Comparison of ENCODE assay signal across 19 cellular contexts in the genomic region with DNA sequence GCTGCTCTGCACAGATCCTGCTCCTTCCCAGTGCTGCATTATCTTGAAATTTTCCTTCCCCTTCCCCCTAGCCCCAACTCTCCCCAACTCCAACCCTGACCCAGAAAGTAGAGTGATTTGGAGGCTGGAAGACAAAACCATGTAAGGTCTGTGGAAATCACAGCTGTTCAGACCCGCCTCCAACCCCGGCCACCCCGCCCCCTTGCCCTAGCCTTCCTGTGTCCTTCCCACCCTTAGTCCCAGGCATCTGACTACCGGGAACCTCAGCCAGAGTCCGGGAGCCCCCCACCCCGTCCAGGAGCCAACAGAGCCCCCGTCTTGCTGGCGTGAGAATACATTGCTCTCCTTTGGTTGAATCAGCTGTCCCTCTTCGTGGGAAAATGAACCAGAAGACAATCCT. TPM values are rescaled to one million over a fixed set of nuclear protein-coding genes. Genes with fewer than 3 reads are reported as not detected.
DNase-seq lines count a peak whose midpoint lies in the region; ATAC-seq and TF ChIP-seq lines count a peak whose summit lies in the region.
"Had no signal": no experiment of that assay in that cellular context is flagged by ENCODE, and none has a peak within 500 bp of the region (broad histone marks: within the 10 kb centered on the region; RNA-seq: fewer than 3 reads in every experiment).

A gene with protein sequence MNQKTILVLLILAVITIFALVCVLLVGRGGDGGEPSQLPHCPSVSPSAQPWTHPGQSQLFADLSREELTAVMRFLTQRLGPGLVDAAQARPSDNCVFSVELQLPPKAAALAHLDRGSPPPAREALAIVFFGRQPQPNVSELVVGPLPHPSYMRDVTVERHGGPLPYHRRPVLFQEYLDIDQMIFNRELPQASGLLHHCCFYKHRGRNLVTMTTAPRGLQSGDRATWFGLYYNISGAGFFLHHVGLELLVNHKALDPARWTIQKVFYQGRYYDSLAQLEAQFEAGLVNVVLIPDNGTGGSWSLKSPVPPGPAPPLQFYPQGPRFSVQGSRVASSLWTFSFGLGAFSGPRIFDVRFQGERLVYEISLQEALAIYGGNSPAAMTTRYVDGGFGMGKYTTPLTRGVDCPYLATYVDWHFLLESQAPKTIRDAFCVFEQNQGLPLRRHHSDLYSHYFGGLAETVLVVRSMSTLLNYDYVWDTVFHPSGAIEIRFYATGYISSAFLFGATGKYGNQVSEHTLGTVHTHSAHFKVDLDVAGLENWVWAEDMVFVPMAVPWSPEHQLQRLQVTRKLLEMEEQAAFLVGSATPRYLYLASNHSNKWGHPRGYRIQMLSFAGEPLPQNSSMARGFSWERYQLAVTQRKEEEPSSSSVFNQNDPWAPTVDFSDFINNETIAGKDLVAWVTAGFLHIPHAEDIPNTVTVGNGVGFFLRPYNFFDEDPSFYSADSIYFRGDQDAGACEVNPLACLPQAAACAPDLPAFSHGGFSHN (plus strand): TSS at position 236 of the 400 bp plus-strand sequence. CDS start 145 bp downstream, at position 381.

- H3K36me3 ChIP-seq in HEK293 (ENCODE audit: control insufficient read depth in 2 of 2, insufficient read depth in 1 of 2, low read length in 2 of 2) (peaks cover 0 to 7% of the 10 kb centered on the region in 2 experiments; a peak in 2 of 3 replicates), mucosa of stomach (ENCODE audit: control insufficient read depth, insufficient read depth, low read length) (no peaks in the 10 kb centered on the region), stomach smooth muscle (ENCODE audit: control insufficient read depth in 2 of 2, insufficient read depth in 2 of 2, low read length in 2 of 2) (peaks cover 8 to 11% of the 10 kb centered on the region in 2 donors), endodermal cell (ENCODE audit: control insufficient read depth, insufficient read depth, low read length) (no peaks in the 10 kb centered on the region)

- TF ChIP-seq CTCF in HEK293 (tag by site-specific recombination; IDR thresholded peaks at IDR 0.05) (no peak), mesothelial cell of epicardium (IDR thresholded peaks at IDR 0.05; ENCODE audit: unreplicated experiment) (no peak), endodermal cell (conservative IDR thresholded peaks at IDR 0.05) (no peak), foreskin keratinocyte (conservative IDR thresholded peaks at IDR 0.05) (no peak)

- H3K9me3 ChIP-seq in HEK293 (ENCODE audit: control insufficient read depth, insufficient read depth, low read depth, low read length) (no peaks in the 10 kb centered on the region), mucosa of stomach (ENCODE audit: control insufficient read depth, low read length) (no peaks in the 10 kb centered on the region), stomach smooth muscle (ENCODE audit: control insufficient read depth in 2 of 2, low read length in 2 of 2) (no peaks in the 10 kb centered on the region), endodermal cell (ENCODE audit: control insufficient read depth, low read length) (no peaks in the 10 kb centered on the region)

- ATAC-seq in Right ventricle myocardium inferior (peak; percentile 41), foreskin keratinocyte (no peak), GM18909 (IDR thresholded peaks at IDR 0.05; ENCODE audit: poor library complexity, unreplicated experiment) (no peak)
- ATAC-seq: left lobe of liver had no signal

- H3K36me3 Mint-ChIP-seq in mesothelial cell of epicardium (no peaks in the 10 kb centered on the region), endodermal cell (ENCODE audit: low read depth) (peaks cover 2% of the 10 kb centered on the region)
- H3K36me3 Mint-ChIP-seq: IgD-negative memory B cell had no signal

- 78 to 100% methylated on average over 1 to 9 of the region's 9 CpGs for WGBS in endodermal cell (ENCODE audit: insufficient coverage in 1 of 2, insufficient read length in 1 of 2), 2 experiments

- POLR2A ChIA-PET in HEK293 (lab: Yijun Ruan, JAX): interaction anchor here (0.7 to 0.9 kb wide), 2 partner anchors 11 to 147 kb away, joined by 3 to 6 read pairs; a partner anchor contains a TSS

- intact Hi-C loops in Right ventricle myocardium inferior (cut with DNase I): no loop called here

- CTCF ChIA-PET in HEK293 (lab: Yijun Ruan, JAX): no interaction called here

- no peaks in the 10 kb centered on the region for H3K4me1 ChIP-seq in HEK293 (ENCODE audit: control insufficient read depth, insufficient read depth, low read length)
- peaks cover 14% of the 10 kb centered on the region for H3K4me1 ChIP-seq in mucosa of stomach (ENCODE audit: control insufficient read depth, insufficient read depth, low read length)
- peaks cover 42% of the 10 kb centered on the region for H3K4me1 ChIP-seq in stomach smooth muscle (ENCODE audit: control insufficient read depth, insufficient read depth, low read length)
- H3K4me1 ChIP-seq in endodermal cell (ENCODE audit: control insufficient read depth, insufficient read depth, low read length): no peaks in the 10 kb centered on the region
- no peaks in the 10 kb centered on the region for H3K4me1 ChIP-seq in foreskin keratinocyte

- H3K27me3 Mint-ChIP-seq in mesothelial cell of epicardium (ENCODE audit: low read depth) (peaks cover 5% of the 10 kb centered on the region), endodermal cell (ENCODE audit: insufficient read depth) (no peaks in the 10 kb centered on the region)
- H3K27me3 Mint-ChIP-seq: IgD-negative memory B cell had no signal

- H3K27ac ChIP-seq in HEK293 (ENCODE audit: extremely low read depth, low read depth, low read length) (no peak within 1 kb of the TSS), stomach smooth muscle (ENCODE audit: low read length) (peak within 1 kb of the TSS; percentile 98), endodermal cell (ENCODE audit: low read depth, low read length) (no peak within 1 kb of the TSS), foreskin keratinocyte (no peak within 1 kb of the TSS)
- H3K27ac ChIP-seq: hepatocyte, SK-N-MC had no signal

- no peak for DNase-seq in Right ventricle myocardium inferior (ENCODE audit: missing footprints)
- no peak for DNase-seq in mesothelial cell of epicardium (ENCODE audit: low spot score in 2 of 2, unreplicated experiment in 2 of 2)
- no peak for DNase-seq in endodermal cell
- no peak for DNase-seq in foreskin keratinocyte
- DNase-seq: activated naive CD4-positive, alpha-beta T cell; Calu3; central memory CD4-positive, alpha-beta T cell; NCI-H1105 treated with DMSO at 0.1 percent for 48 hours; stimulated activated CD4-positive, alpha-beta T cell treated with anti-CD3 and anti-CD28 coated beads, Interleukin-4, amount 100 ng/mL, for 4 hours; stimulated activated naive CD4-positive, alpha-beta T cell had no signal

- H3K27me3 ChIP-seq in mucosa of stomach (ENCODE audit: control insufficient read depth, insufficient read depth, low read length): peaks cover 10% of the 10 kb centered on the region
- no peaks in the 10 kb centered on the region for H3K27me3 ChIP-seq in stomach smooth muscle (ENCODE audit: control insufficient read depth in 1 of 2, insufficient read depth in 2 of 2, low read length in 2 of 2)
- no peaks in the 10 kb centered on the region for H3K27me3 ChIP-seq in endodermal cell (ENCODE audit: control insufficient read depth, insufficient read depth, low read length, poor library complexity, severe bottlenecking)
- H3K27me3 ChIP-seq in foreskin keratinocyte: peaks cover 2% of the 10 kb centered on the region

- no peaks in the 10 kb centered on the region for H3K4me1 Mint-ChIP-seq in mesothelial cell of epicardium
- H3K4me1 Mint-ChIP-seq in endodermal cell: peaks cover 1% of the 10 kb centered on the region

- H3K4me3 ChIP-seq in HEK293 (ENCODE audit: low read depth, low read length) (no peak within 1 kb of the TSS), mucosa of stomach (ENCODE audit: low read length) (no peak within 1 kb of the TSS), stomach smooth muscle (ENCODE audit: low read length in 2 of 2) (peak within 1 kb of the TSS; percentile 89 to 93), endodermal cell (ENCODE audit: low read length) (no peak within 1 kb of the TSS)
- H3K4me3 ChIP-seq: hepatocyte, SK-N-MC had no signal

- peak within 1 kb of the TSS; percentile 55 for H3K9ac ChIP-seq in mucosa of stomach (ENCODE audit: low read length)
- H3K9ac ChIP-seq in stomach smooth muscle (ENCODE audit: low read length in 2 of 2): peak within 1 kb of the TSS; percentile 86 to 91
- H3K9ac ChIP-seq in endodermal cell (ENCODE audit: extremely low read depth, low read length, poor library complexity, severe bottlenecking): no peak within 1 kb of the TSS

- H3K4me3 Mint-ChIP-seq in mesothelial cell of epicardium: no peak within 1 kb of the TSS
- no peak within 1 kb of the TSS for H3K4me3 Mint-ChIP-seq in endodermal cell
- H3K4me3 Mint-ChIP-seq: IgD-negative memory B cell had no signal

- H3K9me3 Mint-ChIP-seq in mesothelial cell of epicardium: no peaks in the 10 kb centered on the region
- no peaks in the 10 kb centered on the region for H3K9me3 Mint-ChIP-seq in endodermal cell
- H3K9me3 Mint-ChIP-seq: IgD-negative memory B cell had no signal

- H3K27ac Mint-ChIP-seq in mesothelial cell of epicardium: no peak within 1 kb of the TSS
- H3K27ac Mint-ChIP-seq in endodermal cell: no peak within 1 kb of the TSS

TF ChIP-seq in HEK293, 187 proteins besides CTCF, POLR2A, EP300 and RAD21:
- TF ChIP-seq KLF8 (tag by site-specific recombination; IDR thresholded peaks at IDR 0.05) (no peak), KLF9 (tag by site-specific recombination; IDR thresholded peaks at IDR 0.05; ENCODE audit: low read depth) (0 out of 2 replicates have a peak, but pooled peaks have one; percentile 15)
- TF ChIP-seq, protein P1, sequence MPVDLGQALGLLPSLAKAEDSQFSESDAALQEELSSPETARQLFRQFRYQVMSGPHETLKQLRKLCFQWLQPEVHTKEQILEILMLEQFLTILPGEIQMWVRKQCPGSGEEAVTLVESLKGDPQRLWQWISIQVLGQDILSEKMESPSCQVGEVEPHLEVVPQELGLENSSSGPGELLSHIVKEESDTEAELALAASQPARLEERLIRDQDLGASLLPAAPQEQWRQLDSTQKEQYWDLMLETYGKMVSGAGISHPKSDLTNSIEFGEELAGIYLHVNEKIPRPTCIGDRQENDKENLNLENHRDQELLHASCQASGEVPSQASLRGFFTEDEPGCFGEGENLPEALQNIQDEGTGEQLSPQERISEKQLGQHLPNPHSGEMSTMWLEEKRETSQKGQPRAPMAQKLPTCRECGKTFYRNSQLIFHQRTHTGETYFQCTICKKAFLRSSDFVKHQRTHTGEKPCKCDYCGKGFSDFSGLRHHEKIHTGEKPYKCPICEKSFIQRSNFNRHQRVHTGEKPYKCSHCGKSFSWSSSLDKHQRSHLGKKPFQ (tag by site-specific recombination; IDR thresholded peaks at IDR 0.05): no peak

RNA-seq across cellular contexts. Expression of the gene that starts here (rescaled TPM):
- total RNA-seq in Right ventricle myocardium inferior (15.1 TPM), mesothelial cell of epicardium (1.5 to 2.3 TPM (median 1.9 TPM) in 3 replicates), endodermal cell (1 to 10 TPM; 1.3 to 1.9 TPM), foreskin keratinocyte (0.14 and 0.24 TPM in 2 replicates)
- polyA plus RNA-seq in endodermal cell (2013, experiment 1 of 2): 0.93 TPM
- 1.6 TPM for polyA plus RNA-seq in endodermal cell (2013, experiment 2 of 2)
- 0.19 and 0.22 TPM in 2 replicates for polyA plus RNA-seq in foreskin keratinocyte
- total RNA-seq: pulmonary artery endothelial cell had no signal
- polyA plus RNA-seq: IgD-negative memory B cell had no signal

Comparison
In these comparisons a context has a peak if more than half of its experiments do, and no peak if none do; other contexts are left out.
1. H3K4me3 ChIP-seq: peak in stomach smooth muscle (2 of 2); none in HEK293 (single experiment), mucosa of stomach (single experiment) and endodermal cell (single experiment).